ENCODE assay signal across 8 cellular contexts in genomic region chr20:13638496-13639477, GRCh38.
DNase-seq lines count a peak whose midpoint lies in the region; ATAC-seq and TF ChIP-seq lines count a peak whose summit lies in the region.

TASP1 (minus strand) TSS chr20:13638932; CDS start chr20:13630078, 8,854 bp downstream.

- DNase-seq in ACHN (peak; percentile 93), NCI-H2196 treated with DMSO at 0.1 percent for 48 hours (lab: John Stamatoyannopoulos, UW; ENCODE audit: unreplicated experiment) (peak; percentile 97), cardiac fibroblast (ENCODE audit: low read depth in 2 of 2) (peak; percentile 96), iPS-NIHi7 (ENCODE audit: extremely low spot score) (peak; percentile 98), smooth muscle cell of the brain vasculature (ENCODE audit: low read depth, low spot score) (peak; percentile 84)

- peak within 1 kb of the TSS; percentile 98 for H3K4me3 ChIP-seq in WI38 (ENCODE audit: low read depth, low read length)
- peak within 1 kb of the TSS; percentile 97 for H3K4me3 ChIP-seq in cardiac fibroblast (replicated peaks in 1 of 2; ENCODE audit: low read depth in 2 of 2, low read length in 2 of 2)

- no peak for TF ChIP-seq CTCF in WI38 (IDR thresholded peaks at IDR 0.05; ENCODE audit: low read depth, low read length)
- no peak for TF ChIP-seq CTCF in cardiac fibroblast (IDR thresholded peaks at IDR 0.05; ENCODE audit: low read depth, low read length)

- ATAC-seq in GM18870 (IDR thresholded peaks at IDR 0.05; ENCODE audit: unreplicated experiment) (peak; percentile 99), HG03135 (IDR thresholded peaks at IDR 0.05; ENCODE audit: unreplicated experiment) (peak; percentile 100)

- in situ Hi-C loops in ACHN (cut with HindIII; ENCODE audit: low pct_ligation_motif_present, low pct_unique_long_range_greater_than_20kb, low sequenced_read_pairs), result no loop called here

Comparison
In these comparisons a context has a peak if more than half of its experiments do, and no peak if none do; other contexts are left out.
1. Peak in every context shown above with its lines: DNase-seq, ATAC-seq and H3K4me3 ChIP-seq.